Comparison of ENCODE assay signal across 18 cellular contexts in genomic region chr7:127946081-127946480, GRCh38.
DNase-seq lines count a peak whose midpoint lies in the region; ATAC-seq and TF ChIP-seq lines count a peak whose summit lies in the region.
"Had no signal": no experiment of that assay in that cellular context is flagged by ENCODE, and none has a peak within 500 bp of the region (broad histone marks: within the 10 kb centered on the region; RNA-seq: fewer than 3 reads in every experiment).

No MANE protein-coding gene starts in this region.

- H3K4me1 Mint-ChIP-seq in GM23338, result peaks cover 39% of the 10 kb centered on the region
- H3K4me1 Mint-ChIP-seq in MCF 10A (ENCODE audit: insufficient read depth, unreplicated experiment), result no peaks in the 10 kb centered on the region

- no peak overlapping the region for H3K27ac Mint-ChIP-seq in GM23338
- H3K27ac Mint-ChIP-seq in MCF 10A (ENCODE audit: low read depth, unreplicated experiment), result no peak overlapping the region

- 0 out of 2 replicates have a peak overlapping the region, but pooled peaks have one; percentile 28 for H3K4me2 ChIP-seq in GM23338
- no peak overlapping the region for H3K4me2 ChIP-seq in PC-3 (ENCODE audit: low read length)

- no peaks in the 10 kb centered on the region for H3F3A ChIP-seq in GM23338 (replicated peaks; ENCODE audit: low read depth)
- H3F3A ChIP-seq in PC-3 (ENCODE audit: low read length, unreplicated experiment), result no peaks in the 10 kb centered on the region

- no peak for TF ChIP-seq POLR2A in vagina (IDR thresholded peaks at IDR 0.05)

- H3K9me3 Mint-ChIP-seq in GM23338, result no peaks in the 10 kb centered on the region
- no peaks in the 10 kb centered on the region for H3K9me3 Mint-ChIP-seq in MCF 10A (ENCODE audit: unreplicated experiment)
- H3K9me3 Mint-ChIP-seq: CD8-positive, alpha-beta memory T cell had no signal

- ATAC-seq in GM23338 (no peak), PC-3 (no peak), esophagus mucosa (peak; percentile 97)

- H3K27me3 ChIP-seq in GM23338 (ENCODE audit: insufficient read depth) (no peaks in the 10 kb centered on the region), PC-3 (ENCODE audit: low read length) (no peaks in the 10 kb centered on the region), vagina (no peaks in the 10 kb centered on the region)
- H3K27me3 ChIP-seq in effector memory CD4-positive, alpha-beta T cell (replicated peaks; ENCODE audit: control insufficient read depth, insufficient read depth, low read length, poor library complexity, severe bottlenecking), result no peaks in the 10 kb centered on the region
- H3K27me3 ChIP-seq: Peyer's patch had no signal

- H3K4me3 ChIP-seq in GM23338, result no peak overlapping the region
- H3K4me3 ChIP-seq in PC-3 (ENCODE audit: low read length), result no peak overlapping the region
- no peak overlapping the region for H3K4me3 ChIP-seq in effector memory CD4-positive, alpha-beta T cell (ENCODE audit: insufficient read depth, low read depth, low read length, poor library complexity, severe bottlenecking)
- no peak overlapping the region for H3K4me3 ChIP-seq in vagina
- H3K4me3 ChIP-seq: Peyer's patch had no signal

- no TSS peak for BruUV-seq in PC-3 (replicated peaks; lab: Mats Ljungman, UMichigan)
- BruUV-seq in MCF 10A (replicated peaks; lab: Mats Ljungman, UMichigan), result no TSS peak

- H4K20me1 ChIP-seq in GM23338 (replicated peaks; ENCODE audit: insufficient read depth), result peaks cover 33% of the 10 kb centered on the region; the same call in 1 of the 2 replicates
- no peaks in the 10 kb centered on the region for H4K20me1 ChIP-seq in PC-3 (ENCODE audit: low read length)

- CTCF ChIA-PET in PC-3 (lab: Charles Lee), result no interaction called here
- CTCF ChIA-PET in MCF 10A (lab: Yijun Ruan, JAX), result no interaction called here

- H3K36me3 ChIP-seq in GM23338 (ENCODE audit: insufficient read depth) (0 out of 2 replicates have a peak, but pooled peaks cover 4% of the 10 kb centered on the region), PC-3 (ENCODE audit: low read depth, low read length) (peaks cover 10% of the 10 kb centered on the region; the same call in 1 of the 2 replicates), vagina (no peaks in the 10 kb centered on the region)
- peaks cover 5% of the 10 kb centered on the region for H3K36me3 ChIP-seq in effector memory CD4-positive, alpha-beta T cell (ENCODE audit: control insufficient read depth, insufficient read depth, low read length)
- H3K36me3 ChIP-seq: Peyer's patch had no signal

- POLR2A ChIA-PET in PC-3 (lab: Charles Lee; ENCODE audit: unreplicated experiment), result no interaction called here
- POLR2A ChIA-PET in MCF 10A (lab: Yijun Ruan, JAX), result no interaction called here

- H3K36me3 Mint-ChIP-seq in GM23338 (ENCODE audit: low read depth) (no peaks in the 10 kb centered on the region), MCF 10A (ENCODE audit: insufficient read depth, unreplicated experiment) (peaks cover 35% of the 10 kb centered on the region)

- intact Hi-C loops in PC-3 (cut with micrococcal nuclease), result no loop called here
- intact Hi-C loops in MCF 10A (cut with micrococcal nuclease), result no loop called here
- intact Hi-C loops in vagina (cut with DNase I), result no loop called here

- H3K9me3 ChIP-seq in PC-3 (ENCODE audit: low read length) (no peaks in the 10 kb centered on the region), vagina (no peaks in the 10 kb centered on the region)
- H3K9me3 ChIP-seq in effector memory CD4-positive, alpha-beta T cell (ENCODE audit: control insufficient read depth, low read length), result no peaks in the 10 kb centered on the region
- H3K9me3 ChIP-seq: Peyer's patch had no signal

- H3K9me2 ChIP-seq in GM23338 (ENCODE audit: insufficient read depth) (no peaks in the 10 kb centered on the region), PC-3 (replicated peaks; ENCODE audit: low read length) (no peaks in the 10 kb centered on the region)

- H3K27ac ChIP-seq in GM23338 (ENCODE audit: low read depth) (no peak overlapping the region), PC-3 (ENCODE audit: low read length) (no peak overlapping the region), vagina (no peak overlapping the region)
- H3K27ac ChIP-seq in effector memory CD4-positive, alpha-beta T cell (ENCODE audit: insufficient read depth, low read length, poor library complexity, severe bottlenecking), result no peak overlapping the region
- H3K27ac ChIP-seq: C4-2B, Peyer's patch had no signal

- H2AFZ ChIP-seq in GM23338 (no peak overlapping the region), PC-3 (ENCODE audit: low read length) (no peak overlapping the region)

- DNase-seq in GM23338 (ENCODE audit: low spot score), result no peak
- peak; percentile 26 for DNase-seq in PC-3
- no peak for DNase-seq in MCF 10A (ENCODE audit: unreplicated experiment)
- no peak for DNase-seq in retina
- no peak for DNase-seq in effector memory CD4-positive, alpha-beta T cell
- no peak for DNase-seq in vagina (ENCODE audit: extremely low spot score in 2 of 2)
- DNase-seq: CD8-positive, alpha-beta memory T cell; GDM1; Kasumi-1; NCI-H1092 treated with DMSO at 0.1 percent for 48 hours; NCI-H146; NCI-H2029; NCI-H226; NCI-H510A treated with DMSO at 0.1 percent for 48 hours; NCI-H774; Peyer's patch had no signal

- H3K79me2 ChIP-seq in GM23338 (replicated peaks; ENCODE audit: insufficient read depth) (peaks cover 6% of the 10 kb centered on the region; the same call in 1 of the 2 replicates), PC-3 (ENCODE audit: low read length) (no peaks in the 10 kb centered on the region)

- H3K27me3 Mint-ChIP-seq in GM23338 (ENCODE audit: insufficient read depth, low read depth, poor library complexity), result no peaks in the 10 kb centered on the region
- H3K27me3 Mint-ChIP-seq in MCF 10A (ENCODE audit: insufficient read depth, unreplicated experiment), result no peaks in the 10 kb centered on the region

- H3K4me3 Mint-ChIP-seq in GM23338 (no peak overlapping the region), MCF 10A (ENCODE audit: unreplicated experiment) (no peak overlapping the region)
- H3K4me3 Mint-ChIP-seq: CD8-positive, alpha-beta memory T cell had no signal

- no peak for TF ChIP-seq CTCF in GM23338 (conservative IDR thresholded peaks at IDR 0.05; ENCODE audit: low read depth in 2 of 2)
- no peak for TF ChIP-seq CTCF in PC-3 (conservative IDR thresholded peaks at IDR 0.05; ENCODE audit: low read depth, low read length)
- TF ChIP-seq CTCF in MCF 10A (IDR thresholded peaks at IDR 0.05; ENCODE audit: unreplicated experiment), result no peak
- TF ChIP-seq CTCF in vagina (IDR thresholded peaks at IDR 0.05), result no peak

- peaks cover 41% of the 10 kb centered on the region for H3K4me1 ChIP-seq in GM23338 (ENCODE audit: insufficient read depth)
- H3K4me1 ChIP-seq in PC-3 (ENCODE audit: insufficient read depth, low read length), result no peaks in the 10 kb centered on the region
- no peaks in the 10 kb centered on the region for H3K4me1 ChIP-seq in effector memory CD4-positive, alpha-beta T cell (ENCODE audit: control insufficient read depth, insufficient read depth, low read length, poor library complexity, severe bottlenecking)
- H3K4me1 ChIP-seq in vagina, result no peaks in the 10 kb centered on the region

- H3K9ac ChIP-seq in PC-3 (ENCODE audit: low read length), result no peak overlapping the region

TF ChIP-seq in GM23338, 12 proteins besides CTCF, POLR2A, EP300 and RAD21 (continues in another document):
- no peak for TF ChIP-seq ZNF114 (CRISPR knock-in tag; IDR thresholded peaks at IDR 0.05)
- TF ChIP-seq STAT1 (IDR thresholded peaks at IDR 0.05; ENCODE audit: unreplicated experiment), result no peak
- TF ChIP-seq REST (IDR thresholded peaks at IDR 0.05; ENCODE audit: unreplicated experiment), result no peak
- TF ChIP-seq POLR2AphosphoS5 (IDR thresholded peaks at IDR 0.05; ENCODE audit: low read depth), result no peak
- no peak for TF ChIP-seq CREB1 (CRISPR knock-in tag; IDR thresholded peaks at IDR 0.05; ENCODE audit: low read depth)
- no peak for TF ChIP-seq ZNF331 (CRISPR knock-in tag; IDR thresholded peaks at IDR 0.05; ENCODE audit: low read depth)
